8 cellular contexts compared by ENCODE assay signal in genomic region chr20:32820000-32820697, GRCh38. TPM values are rescaled to one million over a fixed set of nuclear protein-coding genes. Genes with fewer than 3 reads are reported as not detected.
DNase-seq lines count a peak whose midpoint lies in the region; ATAC-seq and TF ChIP-seq lines count a peak whose summit lies in the region.

No MANE protein-coding gene starts in this region.

- peak overlapping the region; percentile 96 for H3K4me3 Mint-ChIP-seq in stimulated activated memory B cell treated with anti-CD40 and anti-IgM and Interleukin-4, amounts not matched to agents 10 μg/mL and 1 μg/mL and 100 μg/mL, for 72 hours

- H3K9me3 ChIP-seq in AG04450 (ENCODE audit: control insufficient read depth, insufficient read depth, low read length) = no peaks in the 10 kb centered on the region; the same call in 1 of the 2 replicates
- no peaks in the 10 kb centered on the region for H3K9me3 ChIP-seq in endocrine pancreas (ENCODE audit: control insufficient read depth, low read length)
- no peaks in the 10 kb centered on the region for H3K9me3 ChIP-seq in muscle layer of colon (ENCODE audit: low read length)

- peak; percentile 43 for ATAC-seq in HG03039 (IDR thresholded peaks at IDR 0.05; ENCODE audit: unreplicated experiment)
- ATAC-seq in stimulated activated memory B cell treated with anti-CD40 and anti-IgM and Interleukin-4, amounts not matched to agents 10 μg/mL and 1 μg/mL and 100 μg/mL, for 72 hours = peak; percentile 91

- no peak for DNase-seq in AG04450 (ENCODE audit: low read depth, low spot score)
- peak; percentile 86 for DNase-seq in NCI-H2227 (lab: John Stamatoyannopoulos, UW; ENCODE audit: unreplicated experiment)
- peak; percentile 89 to 90 for DNase-seq in activated CD4-positive, alpha-beta T cell treated with anti-CD3 and anti-CD28 coated beads, Interleukin-2, amount 50 U/mL, for 48 hours

- no peaks in the 10 kb centered on the region for H3K27me3 ChIP-seq in AG04450 (ENCODE audit: control insufficient read depth, insufficient read depth, low read length)
- H3K27me3 ChIP-seq in endocrine pancreas (ENCODE audit: control insufficient read depth, insufficient read depth, low read length) = no peaks in the 10 kb centered on the region
- no peaks in the 10 kb centered on the region for H3K27me3 ChIP-seq in muscle layer of colon (ENCODE audit: control insufficient read depth in 1 of 2, insufficient read depth in 2 of 2, low read length in 2 of 2)

- peak overlapping the region; percentile 86 for H3K9ac ChIP-seq in endocrine pancreas (ENCODE audit: control insufficient read depth, insufficient read depth, low read length)
- H3K9ac ChIP-seq in muscle layer of colon (ENCODE audit: low read length) = peak overlapping the region; percentile 79

- H3K27ac ChIP-seq in AG04450 (ENCODE audit: low read depth, low read length) (peak overlapping the region; percentile 73), muscle layer of colon (ENCODE audit: low read depth, low read length) (peak overlapping the region; percentile 95)

- no peaks in the 10 kb centered on the region for H3K9me3 Mint-ChIP-seq in stimulated activated memory B cell treated with anti-CD40 and anti-IgM and Interleukin-4, amounts not matched to agents 10 μg/mL and 1 μg/mL and 100 μg/mL, for 72 hours

- H3K27me3 Mint-ChIP-seq in stimulated activated memory B cell treated with anti-CD40 and anti-IgM and Interleukin-4, amounts not matched to agents 10 μg/mL and 1 μg/mL and 100 μg/mL, for 72 hours = no peaks in the 10 kb centered on the region

- TF ChIP-seq POLR2A in GM18526 (IDR thresholded peaks at IDR 0.05; ENCODE audit: extremely low read depth, insufficient read length) = peak; percentile 45

- CTCF ChIA-PET in AG04450 (lab: Charles Lee) = interaction anchor here (0.7 kb wide), 1 partner anchor 610 kb away, joined by 3 read pairs; no protein-coding TSS in a partner anchor

- H3K4me1 Mint-ChIP-seq in stimulated activated memory B cell treated with anti-CD40 and anti-IgM and Interleukin-4, amounts not matched to agents 10 μg/mL and 1 μg/mL and 100 μg/mL, for 72 hours = peaks cover 42% of the 10 kb centered on the region

- H3K36me3 Mint-ChIP-seq in stimulated activated memory B cell treated with anti-CD40 and anti-IgM and Interleukin-4, amounts not matched to agents 10 μg/mL and 1 μg/mL and 100 μg/mL, for 72 hours = no peaks in the 10 kb centered on the region

- peaks cover 5% of the 10 kb centered on the region for H3K4me1 ChIP-seq in endocrine pancreas (ENCODE audit: control insufficient read depth, insufficient read depth, low read length)
- H3K4me1 ChIP-seq in muscle layer of colon (ENCODE audit: insufficient read depth, low read length) = peaks cover 36% of the 10 kb centered on the region

- TF ChIP-seq CTCF in AG04450 (IDR thresholded peaks at IDR 0.05; ENCODE audit: low read depth, low read length) = no peak

- peak overlapping the region; percentile 89 for H3K4me3 ChIP-seq in AG04450 (ENCODE audit: low read depth, low read length)
- H3K4me3 ChIP-seq in endocrine pancreas (ENCODE audit: control insufficient read depth, insufficient read depth, low read length) = peak overlapping the region; percentile 96
- H3K4me3 ChIP-seq in muscle layer of colon (ENCODE audit: low read depth in 1 of 2, low read length in 2 of 2) = peak overlapping the region; percentile 94

- POLR2A ChIA-PET in AG04450 (lab: Yijun Ruan, JAX) = interaction anchor here (0.6 to 1.3 kb wide), 6 partner anchors 8 to 57 kb away, joined by 3 to 8 read pairs (median 5); partner anchors contain the start of gene EFCAB8

- no peaks in the 10 kb centered on the region for H3K36me3 ChIP-seq in endocrine pancreas (ENCODE audit: control insufficient read depth, insufficient read depth, low read length)
- no peaks in the 10 kb centered on the region for H3K36me3 ChIP-seq in muscle layer of colon (ENCODE audit: insufficient read depth, low read length)

- H3K27ac Mint-ChIP-seq in stimulated activated memory B cell treated with anti-CD40 and anti-IgM and Interleukin-4, amounts not matched to agents 10 μg/mL and 1 μg/mL and 100 μg/mL, for 72 hours = peak overlapping the region; percentile 94

RNA-seq across cellular contexts. Expression of gene MAPRE1, which starts 0.4 kb away (rescaled TPM):
- polyA plus RNA-seq in AG04450 (2011; rRNA removed) = 112 and 128 TPM in 2 replicates
- 75.8 and 83.0 TPM in 2 replicates for polyA minus RNA-seq in AG04450 (2011; rRNA and poly(A)+ RNA removed)

RNA-seq across cellular contexts. Expression of gene EFCAB8, which starts 38.6 kb away (rescaled TPM):
- not detected in 2 replicates for polyA plus RNA-seq in AG04450 (2011; rRNA removed)
- polyA minus RNA-seq in AG04450 (2011; rRNA and poly(A)+ RNA removed) = 0.04 TPM in 1 of 2 replicates, not detected in the other

RNA-seq across cellular contexts. Expression of gene DNMT3B, which starts 58.0 kb away (rescaled TPM):
- 1.8 and 1.9 TPM in 2 replicates for polyA plus RNA-seq in AG04450 (2011; rRNA removed)
- polyA minus RNA-seq in AG04450 (2011; rRNA and poly(A)+ RNA removed) = 2.5 and 2.9 TPM in 2 replicates
